In genomic region chr11:66264893-66265292, GRCh38 we compare ENCODE assay signal across 1 cellular context.
TF ChIP-seq lines count a peak whose summit lies in the region.

No MANE protein-coding gene starts in this region.

TF ChIP-seq in K562, 482 proteins besides CTCF, POLR2A, EP300 and RAD21:
- TF ChIP-seq CTBP1 (IDR thresholded peaks at IDR 0.05; ENCODE audit: borderline replicate concordance) (0 out of 2 replicates have a peak, but pooled peaks have one; percentile 16), ZNF408 (CRISPR knock-in tag; IDR thresholded peaks at IDR 0.05; ENCODE audit: low read depth) (no peak), PRDM10 (IDR thresholded peaks at IDR 0.05; ENCODE audit: partially characterized antibody) (peak; percentile 38), CTCFL (IDR thresholded peaks at IDR 0.05; ENCODE audit: borderline replicate concordance, insufficient read depth, low read depth, low read length, poor library complexity, severe bottlenecking) (peak; percentile 77), CBFB (CRISPR knock-in tag; IDR thresholded peaks at IDR 0.05) (no peak), CGGBP1 (CRISPR knock-in tag; IDR thresholded peaks at IDR 0.05) (no peak), ERF (CRISPR knock-in tag; IDR thresholded peaks at IDR 0.05) (no peak), MTA1 (IDR thresholded peaks at IDR 0.05; ENCODE audit: borderline replicate concordance) (no peak), TRIM25 (IDR thresholded peaks at IDR 0.05; ENCODE audit: borderline replicate concordance) (0 out of 2 replicates have a peak, but pooled peaks have one; percentile 44), ZBTB43 (CRISPR knock-in tag; IDR thresholded peaks at IDR 0.05) (no peak), JUND (IDR thresholded peaks at IDR 0.05; ENCODE audit: borderline replicate concordance, low read depth, low read length) (0 out of 2 replicates have a peak, but pooled peaks have one; percentile 24), JUND (tag; IDR thresholded peaks at IDR 0.05; ENCODE audit: borderline replicate concordance, low read depth, low read length) (no peak), TFAP4 (CRISPR knock-in tag; IDR thresholded peaks at IDR 0.05; ENCODE audit: borderline replicate concordance) (peak; percentile 48; the same call in 1 of the 2 replicates), CHD1 (IDR thresholded peaks at IDR 0.05; ENCODE audit: low read length) (no peak), RCOR1 (IDR thresholded peaks at IDR 0.05; ENCODE audit: borderline replicate concordance in 1 of 2, low read depth in 2 of 2, low read length in 2 of 2) (0 out of 4 replicates have a peak, but pooled peaks of 1 of the 2 experiments have one; percentile 15)
TF ChIP-seq in K562: peak in this region for 7.
